ENCODE assay signal across 1 cellular context in genomic region chr15:65631503-65631902, GRCh38.
TF ChIP-seq lines count a peak whose summit lies in the region.

No MANE protein-coding gene starts in this region.

TF ChIP-seq in HepG2, 621 proteins besides CTCF, POLR2A, EP300 and RAD21:
- TF ChIP-seq BCL3 (CRISPR knock-in tag; IDR thresholded peaks at IDR 0.05) (no peak), SNAPC5 (CRISPR knock-in tag; IDR thresholded peaks at IDR 0.05; ENCODE audit: borderline replicate concordance) (no peak), SPEN (CRISPR knock-in tag; IDR thresholded peaks at IDR 0.05; ENCODE audit: low read depth) (no peak), TERF1 (CRISPR knock-in tag; IDR thresholded peaks at IDR 0.05) (no peak), SNAPC2 (CRISPR knock-in tag; IDR thresholded peaks at IDR 0.05) (no peak), THAP8 (CRISPR knock-in tag; IDR thresholded peaks at IDR 0.05; ENCODE audit: borderline replicate concordance) (no peak), ZBTB25 (CRISPR knock-in tag; IDR thresholded peaks at IDR 0.05) (no peak), GLI4 (CRISPR knock-in tag; IDR thresholded peaks at IDR 0.05; ENCODE audit: borderline replicate concordance) (no peak), ZNF44 (CRISPR knock-in tag; IDR thresholded peaks at IDR 0.05) (no peak), RERE (CRISPR knock-in tag; IDR thresholded peaks at IDR 0.05; ENCODE audit: low read depth) (no peak), ZNF256 (CRISPR knock-in tag; conservative IDR thresholded peaks at IDR 0.05) (no peak), ZNF562 (CRISPR knock-in tag; IDR thresholded peaks at IDR 0.05; ENCODE audit: borderline replicate concordance) (no peak), ZXDC (CRISPR knock-in tag; IDR thresholded peaks at IDR 0.05) (no peak), RFXANK (CRISPR knock-in tag; IDR thresholded peaks at IDR 0.05) (no peak), ARID3A (IDR thresholded peaks at IDR 0.05; ENCODE audit: low read depth, low read length) (no peak), ZFP90 (CRISPR knock-in tag; IDR thresholded peaks at IDR 0.05; ENCODE audit: borderline replicate concordance) (no peak)
TF ChIP-seq in HepG2: peak in this region for 0.
